In the genomic region with DNA sequence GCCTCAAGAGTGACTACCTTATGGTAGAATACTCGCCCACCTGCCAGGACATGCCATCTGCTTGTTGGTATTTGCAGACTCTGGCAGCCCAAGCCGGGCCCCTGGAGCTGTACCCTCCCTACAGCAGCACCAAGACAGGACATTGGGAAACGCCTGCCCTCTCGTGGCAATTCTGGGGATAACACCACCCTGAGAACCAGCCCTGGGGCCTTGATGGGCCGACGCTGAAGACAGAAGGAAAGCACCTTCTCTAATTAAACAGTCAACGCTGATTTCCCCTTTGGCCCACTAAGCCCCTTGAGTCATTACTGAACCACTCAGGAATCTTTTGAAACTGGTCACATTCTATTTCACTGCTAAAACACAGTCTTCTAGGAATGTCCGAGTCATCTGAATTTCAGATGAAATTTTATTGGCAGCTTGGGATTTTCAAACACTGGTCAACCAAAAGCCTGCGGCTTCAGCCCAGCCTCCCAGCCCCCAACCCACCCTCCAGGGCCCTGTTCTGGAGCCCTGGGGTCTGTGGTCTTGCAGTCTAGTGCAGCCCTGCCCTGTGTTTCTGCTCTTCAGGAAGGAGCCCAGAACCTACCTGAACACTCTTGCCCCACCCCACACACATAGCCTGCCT, we compare ENCODE assay signal across 8 cellular contexts.
A peak's percentile ranks its signal among the peaks of the same experiment; 100 is the strongest.
DNase-seq lines count a peak whose midpoint lies in the region; ATAC-seq lines count a peak whose summit lies in the region.

No MANE protein-coding gene starts in this region.

- ATAC-seq in GM21825 (IDR thresholded peaks at IDR 0.05; ENCODE audit: unreplicated experiment) = peak; percentile 85

- H3K4me3 Mint-ChIP-seq in activated naive CD8-positive, alpha-beta T cell treated with anti-CD3 and anti-CD28 coated beads for 36 hours = no peak overlapping the region

- H3K27me3 Mint-ChIP-seq in activated naive CD8-positive, alpha-beta T cell treated with anti-CD3 and anti-CD28 coated beads for 36 hours = peaks cover 28% of the 10 kb centered on the region

- H3K36me3 Mint-ChIP-seq in activated naive CD8-positive, alpha-beta T cell treated with anti-CD3 and anti-CD28 coated beads for 36 hours = no peaks in the 10 kb centered on the region

- H3K27ac Mint-ChIP-seq in activated naive CD8-positive, alpha-beta T cell treated with anti-CD3 and anti-CD28 coated beads for 36 hours = no peak overlapping the region

- H3K9me3 Mint-ChIP-seq in activated naive CD8-positive, alpha-beta T cell treated with anti-CD3 and anti-CD28 coated beads for 36 hours = no peaks in the 10 kb centered on the region

- peak; percentile 86 for DNase-seq in GM03348 (ENCODE audit: low spot score)
- peak; percentile 70 to 74 for DNase-seq in Kasumi-1 (lab: John Stamatoyannopoulos, UW)
- DNase-seq in SKM-1 treated with dmso at 0.1 percent for 144 hours (lab: John Stamatoyannopoulos, UW; ENCODE audit: unreplicated experiment) = peak; percentile 51
- peak; percentile 85 for DNase-seq in activated naive CD8-positive, alpha-beta T cell treated with anti-CD3 and anti-CD28 coated beads for 36 hours
- DNase-seq in cardiac septum (ENCODE audit: low spot score) = peak; percentile 87
- peak; percentile 57 for DNase-seq in renal cortical epithelial cell (ENCODE audit: low read depth)
- DNase-seq in NCI-H2107 treated with DMSO at 0.1 percent for 48 hours (lab: John Stamatoyannopoulos, UW; ENCODE audit: unreplicated experiment) = no peak

- H3K4me1 Mint-ChIP-seq in activated naive CD8-positive, alpha-beta T cell treated with anti-CD3 and anti-CD28 coated beads for 36 hours = peaks cover 14% of the 10 kb centered on the region

- intact Hi-C loops in cardiac septum (cut with DNase I) = no loop called here
